In the genomic region with DNA sequence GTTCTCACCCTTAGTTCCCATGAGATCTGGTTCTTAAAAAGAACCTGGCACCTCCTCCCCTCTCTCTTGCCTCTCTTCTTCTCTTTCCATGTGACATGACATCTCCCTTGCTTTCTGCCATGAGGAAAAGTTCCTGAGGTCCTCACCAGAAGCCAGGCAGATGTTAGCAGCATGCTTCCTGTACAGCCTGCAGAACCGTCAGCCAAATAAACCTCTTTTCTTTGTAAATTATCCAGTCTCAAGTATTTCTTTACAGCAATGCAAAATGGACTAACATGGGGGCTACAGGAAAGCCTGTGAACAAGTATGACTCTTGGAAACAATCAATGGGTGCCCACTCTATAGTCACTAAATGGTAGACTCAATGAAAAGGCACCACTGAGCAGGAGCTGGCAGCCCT, we compare ENCODE assay signal across 26 cellular contexts. TPM values are rescaled to one million over a fixed set of nuclear protein-coding genes. Genes with fewer than 3 reads are reported as not detected.
DNase-seq lines count a peak whose midpoint lies in the region; ATAC-seq and TF ChIP-seq lines count a peak whose summit lies in the region.
"Had no signal": no experiment of that assay in that cellular context is flagged by ENCODE, and none has a peak within 500 bp of the region (broad histone marks: within the 10 kb centered on the region; RNA-seq: fewer than 3 reads in every experiment).

No MANE protein-coding gene starts in this region.

- no peaks in the 10 kb centered on the region for H3K4me1 ChIP-seq in breast epithelium
- H3K4me1 ChIP-seq in mammary epithelial cell (ENCODE audit: insufficient read depth, low read length): no peaks in the 10 kb centered on the region
- H3K4me1 ChIP-seq in gastroesophageal sphincter: peaks cover 0 to 11% (median 8%) of the 10 kb centered on the region in 3 donors
- H3K4me1 ChIP-seq in osteoblast (ENCODE audit: insufficient read depth, low read length): peaks cover 8% of the 10 kb centered on the region
- no peaks in the 10 kb centered on the region for H3K4me1 ChIP-seq in thymus (ENCODE audit: control insufficient read depth, insufficient read depth, low read length)
- H3K4me1 ChIP-seq: HAP-1 had no signal

- BruUV-seq in mammary epithelial cell (replicated peaks; lab: Mats Ljungman, UMichigan): no TSS peak

- in situ Hi-C loops in mammary epithelial cell (cut with MboI; ENCODE audit: low sequenced_read_pairs in 2 of 2): no loop called here

- H3K9me3 ChIP-seq in breast epithelium: no peaks in the 10 kb centered on the region
- no peaks in the 10 kb centered on the region for H3K9me3 ChIP-seq in mammary epithelial cell (replicated peaks; ENCODE audit: insufficient read depth, low read length)
- no peaks in the 10 kb centered on the region for H3K9me3 ChIP-seq in gastroesophageal sphincter
- no peaks in the 10 kb centered on the region for H3K9me3 ChIP-seq in osteoblast (ENCODE audit: low read depth, low read length)
- H3K9me3 ChIP-seq in thymus (ENCODE audit: control insufficient read depth): no peaks in the 10 kb centered on the region
- H3K9me3 ChIP-seq: HAP-1 had no signal

- intact Hi-C loops in breast epithelium (cut with DNase I; ENCODE audit: low total_unique reads) (no loop called here), mammary epithelial cell (cut with micrococcal nuclease) (no loop called here)

- no peaks in the 10 kb centered on the region for H3K79me2 ChIP-seq in mammary epithelial cell (ENCODE audit: insufficient read depth, low read length)
- H3K79me2 ChIP-seq in osteoblast (ENCODE audit: insufficient read depth, low read length): no peaks in the 10 kb centered on the region

- H3K27me3 ChIP-seq in breast epithelium (no peaks in the 10 kb centered on the region), mammary epithelial cell (ENCODE audit: insufficient read depth, low read length) (no peaks in the 10 kb centered on the region), gastroesophageal sphincter (no peaks in the 10 kb centered on the region), osteoblast (ENCODE audit: insufficient read depth, low read length) (no peaks in the 10 kb centered on the region), thymus (ENCODE audit: control insufficient read depth, insufficient read depth) (no peaks in the 10 kb centered on the region)

- no peak overlapping the region for H3K4me2 ChIP-seq in mammary epithelial cell (ENCODE audit: insufficient read depth, low read depth, low read length)
- H3K4me2 ChIP-seq in osteoblast (ENCODE audit: insufficient read depth, low read length): no peak overlapping the region

- H4K20me1 ChIP-seq in mammary epithelial cell (ENCODE audit: insufficient read depth, low read length) (no peaks in the 10 kb centered on the region), osteoblast (ENCODE audit: insufficient read depth, low read length) (no peaks in the 10 kb centered on the region)

- no peak for TF ChIP-seq EP300 in gastroesophageal sphincter (IDR thresholded peaks at IDR 0.05)

- H3K36me3 ChIP-seq in breast epithelium: no peaks in the 10 kb centered on the region
- H3K36me3 ChIP-seq in mammary epithelial cell (ENCODE audit: insufficient read depth, low read length): no peaks in the 10 kb centered on the region
- no peaks in the 10 kb centered on the region for H3K36me3 ChIP-seq in gastroesophageal sphincter
- H3K36me3 ChIP-seq in osteoblast (ENCODE audit: insufficient read depth, low read length): no peaks in the 10 kb centered on the region
- no peaks in the 10 kb centered on the region for H3K36me3 ChIP-seq in thymus (ENCODE audit: control insufficient read depth, insufficient read depth)
- H3K36me3 ChIP-seq: HAP-1 had no signal

- CTCF ChIA-PET in mammary epithelial cell (lab: Charles Lee; ENCODE audit: low non-redundant PET): no interaction called here

- TF ChIP-seq CTCF in breast epithelium (IDR thresholded peaks at IDR 0.05): no peak
- TF ChIP-seq CTCF in mammary epithelial cell (conservative IDR thresholded peaks at IDR 0.05 in 1 of 2, IDR thresholded peaks at IDR 0.05 in 1 of 2; ENCODE audit: extremely low read depth in 1 of 2, insufficient read depth in 1 of 2, low read depth in 1 of 2, low read length in 2 of 2): no peak
- no peak for TF ChIP-seq CTCF in gastroesophageal sphincter (IDR thresholded peaks at IDR 0.05)
- no peak for TF ChIP-seq CTCF in osteoblast (IDR thresholded peaks at IDR 0.05; ENCODE audit: extremely low read depth, low read depth, low read length)

- TF ChIP-seq POLR2A in breast epithelium (IDR thresholded peaks at IDR 0.05) (no peak), gastroesophageal sphincter (IDR thresholded peaks at IDR 0.05) (no peak)

- dilution Hi-C loops in mammary epithelial cell (cut with HindIII; ENCODE audit: low sequenced_read_pairs): loop anchor here (5.0 kb wide), 1 partner anchor 52 kb away; no protein-coding TSS in a partner anchor

- H3K4me3 ChIP-seq in breast epithelium (no peak overlapping the region), mammary epithelial cell (replicated peaks in 1 of 3; ENCODE audit: insufficient read depth in 1 of 3, low read depth in 2 of 3, low read length in 3 of 3) (no peak overlapping the region), gastroesophageal sphincter (no peak overlapping the region), osteoblast (ENCODE audit: insufficient read depth, low read length) (no peak overlapping the region), thymus (ENCODE audit: low read length) (no peak overlapping the region)
- H3K4me3 ChIP-seq: HAP-1 had no signal

- ATAC-seq in gastroesophageal sphincter: no peak
- ATAC-seq: activated CD8-positive, alpha-beta memory T cell treated with anti-CD3 and anti-CD28 coated beads, Interleukin-2, amount 10 ng/mL, durations not matched to agents 7 days and 5 days; activated T-cell treated with anti-CD3 and anti-CD28 coated beads, Interleukin-2, amount 50 U/mL, for 4 hours; natural killer cell had no signal

- WGBS in mammary epithelial cell (ENCODE audit: low coverage, missing lambda C conversion rate): 100% methylated on average over 1 of the region's 1 CpG
- WGBS in gastroesophageal sphincter (ENCODE audit: low coverage in 1 of 2), 2 donors: 83 to 100% methylated on average over 1 of the region's 1 CpG
- 93% methylated on average over 1 of the region's 1 CpG for WGBS in thymus

- H3K9ac ChIP-seq in mammary epithelial cell (ENCODE audit: insufficient read depth, low read length): no peak overlapping the region

- H3K27ac ChIP-seq in breast epithelium: peak overlapping the region; percentile 50 to 80
- H3K27ac ChIP-seq in mammary epithelial cell (ENCODE audit: insufficient read depth, low read depth, low read length): no peak overlapping the region
- H3K27ac ChIP-seq in gastroesophageal sphincter: peak overlapping the region in 3 of 4 donors; percentile 56 to 63 (median 59)
- peak overlapping the region; percentile 46 for H3K27ac ChIP-seq in osteoblast (ENCODE audit: low read depth, low read length)
- H3K27ac ChIP-seq in thymus (ENCODE audit: low read depth): peak overlapping the region; percentile 3
- H3K27ac ChIP-seq: 22Rv1 had no signal

- DNase-seq in breast epithelium (ENCODE audit: low spot score in 2 of 2) (no peak), mammary epithelial cell (no peak), osteoblast (ENCODE audit: insufficient read length, low spot score, missing footprints) (no peak), cerebellar cortex (ENCODE audit: low spot score) (no peak), SIG-M5 (lab: John Stamatoyannopoulos, UW) (no peak), NCI-H446 (lab: John Stamatoyannopoulos, UW) (no peak)
- DNase-seq: activated CD8-positive, alpha-beta memory T cell treated with anti-CD3 and anti-CD28 coated beads, Interleukin-2, amount 10 ng/mL, durations not matched to agents 7 days and 5 days; activated gamma-delta T cell treated with Interleukin-2 at 50 U/mL for 16 hours; activated naive CD8-positive, alpha-beta T cell treated with anti-CD3 and anti-CD28 coated beads, Interleukin-2, amount 10 ng/mL, durations not matched to agents 7 days and 5 days; activated T-cell treated with anti-CD3 and anti-CD28 coated beads, Interleukin-2, amount 50 U/mL, for 4 hours; central memory CD4-positive, alpha-beta T cell; COR-L47; KG1; midbrain; natural killer cell; NCI-H1092 treated with DMSO at 0.1 percent for 48 hours; NCI-H1694 treated with DMSO at 0.1 percent for 48 hours; NCI-H510A; occipital lobe; stimulated activated CD4-positive, alpha-beta T cell treated with anti-CD3 and anti-CD28 coated beads, Interleukin-1b, Interleukin-23, amount 100 ng/mL, for 48 hours; stimulated activated naive CD4-positive, alpha-beta T cell treated with Interleukin-2 at 50 U/mL for 16 hours; T-helper 2 cell had no signal

- H2AFZ ChIP-seq in mammary epithelial cell (ENCODE audit: low read depth, low read length): no peak overlapping the region
- H2AFZ ChIP-seq in osteoblast (ENCODE audit: low read length): peak overlapping the region; percentile 39

RNA-seq across cellular contexts. Expression of a gene that starts 34.5 kb away (rescaled TPM):
- 1 to 10 TPM in 2 of 3 donors, under 1 TPM in 1; 0.48 to 2.9 (median 2.6) TPM for total RNA-seq in breast epithelium
- total RNA-seq in mammary epithelial cell: 10 to 100 TPM; 46.6 to 74.0 TPM
- polyA plus RNA-seq in mammary epithelial cell: 53.6 TPM
- polyA minus RNA-seq in mammary epithelial cell: 54.0 TPM
- under 1 TPM in 3 of 4 donors, not detected in 1; 0.23 to 0.72 (median 0.67) TPM for total RNA-seq in gastroesophageal sphincter
- 0.72 and 1.2 TPM in 2 replicates for total RNA-seq in osteoblast
- 7.7 TPM for polyA plus RNA-seq in thymus

Comparison
In these comparisons a context has a peak if more than half of its experiments do, and no peak if none do; other contexts are left out.
1. RNA of a gene that starts 34.5 kb away (total RNA-seq): 46.6 to 74.0 TPM in mammary epithelial cell; 0.48 to 2.9 TPM in breast epithelium, 0.72 to 1.2 TPM in osteoblast and 0.23 to 0.72 TPM in gastroesophageal sphincter; every median in the first group is over 10 times any median in the second.